Comparison of ENCODE assay signal across 16 cellular contexts in genomic region chr21:41584603-41585176, GRCh38.
"Had no signal": no experiment of that assay in that cellular context is flagged by ENCODE, and none has a peak within 500 bp of the region (broad histone marks: within the 10 kb centered on the region; RNA-seq: fewer than 3 reads in every experiment).

No MANE protein-coding gene starts in this region.

- H3K4me1 ChIP-seq: adrenal gland, breast epithelium, esophagus muscularis mucosa, gastroesophageal sphincter, heart left ventricle had no signal

- H3K4me3 ChIP-seq: adrenal gland, breast epithelium, esophagus muscularis mucosa, gastroesophageal sphincter, heart left ventricle, pancreas had no signal

- H3K27me3 ChIP-seq: adrenal gland, breast epithelium, neutrophil, pancreas had no signal

- H3K9me3 ChIP-seq: adrenal gland, neutrophil, pancreas had no signal

- H3K36me3 ChIP-seq: adrenal gland, breast epithelium, esophagus muscularis mucosa, gastroesophageal sphincter, heart left ventricle, neutrophil, pancreas had no signal

- H3K27ac ChIP-seq: adrenal gland, breast epithelium, esophagus muscularis mucosa, gastroesophageal sphincter, heart left ventricle, neutrophil, pancreas had no signal

- DNase-seq: activated CD4-positive, alpha-beta T cell treated with anti-CD3 and anti-CD28 coated beads, Interleukin-2, amount 10 ng/mL, durations not matched to agents 24 days and 14 days; activated CD8-positive, alpha-beta T cell treated with anti-CD3 and anti-CD28 coated beads for 36 hours; activated gamma-delta T cell; cortex of kidney; effector CD4-positive, alpha-beta T cell; heart left ventricle; mesendoderm; natural killer cell; stimulated activated naive B cell treated with anti-CD40 and anti-IgM and Interleukin-4, amounts not matched to agents 10 μg/mL and 1 μg/mL and 100 μg/mL, for 72 hours; T1000 had no signal

- ATAC-seq: activated CD8-positive, alpha-beta T cell treated with anti-CD3 and anti-CD28 coated beads for 36 hours; gastroesophageal sphincter; heart left ventricle; pancreas; stimulated activated naive B cell treated with anti-CD40 and anti-IgM and Interleukin-4, amounts not matched to agents 10 μg/mL and 1 μg/mL and 100 μg/mL, for 72 hours had no signal
